ENCODE assay signal across 1 cellular context in the genomic region with DNA sequence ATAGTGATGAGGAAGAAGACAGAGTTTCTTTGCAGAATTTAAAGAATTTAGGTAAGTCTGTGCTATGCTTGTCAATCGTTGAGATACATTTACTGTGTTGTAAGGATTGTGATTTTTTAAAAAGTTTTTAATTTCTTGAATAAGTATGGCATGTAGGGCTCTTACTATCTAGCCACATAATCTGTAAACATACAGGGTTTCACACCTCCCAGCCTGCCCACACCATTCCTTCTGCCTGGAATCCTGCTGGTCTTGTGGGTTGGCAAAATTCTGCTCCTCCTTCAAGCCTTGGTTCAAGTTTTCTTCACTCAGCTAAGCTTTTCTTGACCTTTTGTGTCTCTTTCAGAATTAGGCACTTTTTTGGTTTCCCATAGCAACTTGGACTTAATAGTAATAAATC.
A peak's percentile ranks its signal among the peaks of the same experiment; 100 is the strongest.
TF ChIP-seq lines count a peak whose summit lies in the region.

No MANE protein-coding gene starts in this region.

TF ChIP-seq in K562, 482 proteins besides CTCF, POLR2A, EP300 and RAD21:
- TF ChIP-seq, protein P1, sequence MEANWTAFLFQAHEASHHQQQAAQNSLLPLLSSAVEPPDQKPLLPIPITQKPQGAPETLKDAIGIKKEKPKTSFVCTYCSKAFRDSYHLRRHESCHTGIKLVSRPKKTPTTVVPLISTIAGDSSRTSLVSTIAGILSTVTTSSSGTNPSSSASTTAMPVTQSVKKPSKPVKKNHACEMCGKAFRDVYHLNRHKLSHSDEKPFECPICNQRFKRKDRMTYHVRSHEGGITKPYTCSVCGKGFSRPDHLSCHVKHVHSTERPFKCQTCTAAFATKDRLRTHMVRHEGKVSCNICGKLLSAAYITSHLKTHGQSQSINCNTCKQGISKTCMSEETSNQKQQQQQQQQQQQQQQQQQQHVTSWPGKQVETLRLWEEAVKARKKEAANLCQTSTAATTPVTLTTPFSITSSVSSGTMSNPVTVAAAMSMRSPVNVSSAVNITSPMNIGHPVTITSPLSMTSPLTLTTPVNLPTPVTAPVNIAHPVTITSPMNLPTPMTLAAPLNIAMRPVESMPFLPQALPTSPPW (CRISPR knock-in tag; IDR thresholded peaks at IDR 0.05) = no peak
- TF ChIP-seq SUPT5H (IDR thresholded peaks at IDR 0.05) = 0 out of 2 replicates have a peak, but pooled peaks have one; percentile 3
- no peak for TF ChIP-seq ZNF175 (CRISPR knock-in tag; IDR thresholded peaks at IDR 0.05; ENCODE audit: low read depth)
- TF ChIP-seq RFX1 (IDR thresholded peaks at IDR 0.05) = peak; percentile 39; the same call in 1 of the 2 replicates
- TF ChIP-seq MAFF (IDR thresholded peaks at IDR 0.05; ENCODE audit: low read length) = no peak
- TF ChIP-seq, protein P2, sequence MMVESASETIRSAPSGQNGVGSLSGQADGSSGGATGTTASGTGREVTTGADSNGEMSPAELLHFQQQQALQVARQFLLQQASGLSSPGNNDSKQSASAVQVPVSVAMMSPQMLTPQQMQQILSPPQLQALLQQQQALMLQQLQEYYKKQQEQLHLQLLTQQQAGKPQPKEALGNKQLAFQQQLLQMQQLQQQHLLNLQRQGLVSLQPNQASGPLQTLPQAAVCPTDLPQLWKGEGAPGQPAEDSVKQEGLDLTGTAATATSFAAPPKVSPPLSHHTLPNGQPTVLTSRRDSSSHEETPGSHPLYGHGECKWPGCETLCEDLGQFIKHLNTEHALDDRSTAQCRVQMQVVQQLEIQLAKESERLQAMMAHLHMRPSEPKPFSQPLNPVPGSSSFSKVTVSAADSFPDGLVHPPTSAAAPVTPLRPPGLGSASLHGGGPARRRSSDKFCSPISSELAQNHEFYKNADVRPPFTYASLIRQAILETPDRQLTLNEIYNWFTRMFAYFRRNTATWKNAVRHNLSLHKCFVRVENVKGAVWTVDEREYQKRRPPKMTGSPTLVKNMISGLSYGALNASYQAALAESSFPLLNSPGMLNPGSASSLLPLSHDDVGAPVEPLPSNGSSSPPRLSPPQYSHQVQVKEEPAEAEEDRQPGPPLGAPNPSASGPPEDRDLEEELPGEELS (CRISPR knock-in tag; IDR thresholded peaks at IDR 0.05; ENCODE audit: borderline replicate concordance) = no peak
- no peak for TF ChIP-seq NELFE (IDR thresholded peaks at IDR 0.05; ENCODE audit: insufficient read depth, insufficient read length)
- no peak for TF ChIP-seq SNRNP70 (optimal IDR thresholded peaks at IDR 0.05; ENCODE audit: low read depth, low read length)
- no peak for TF ChIP-seq SRSF1 (IDR thresholded peaks at IDR 0.05; ENCODE audit: low read depth, low read length)
- TF ChIP-seq PCBP1 (IDR thresholded peaks at IDR 0.05; ENCODE audit: low read depth, low read length, poor library complexity, severe bottlenecking) = no peak
- no peak for TF ChIP-seq KDM1A (IDR thresholded peaks at IDR 0.05)
- no peak for TF ChIP-seq RBM22 (IDR thresholded peaks at IDR 0.05; ENCODE audit: low read depth, low read length, poor library complexity, severe bottlenecking)
